20 cellular contexts compared by ENCODE assay signal in the genomic region with DNA sequence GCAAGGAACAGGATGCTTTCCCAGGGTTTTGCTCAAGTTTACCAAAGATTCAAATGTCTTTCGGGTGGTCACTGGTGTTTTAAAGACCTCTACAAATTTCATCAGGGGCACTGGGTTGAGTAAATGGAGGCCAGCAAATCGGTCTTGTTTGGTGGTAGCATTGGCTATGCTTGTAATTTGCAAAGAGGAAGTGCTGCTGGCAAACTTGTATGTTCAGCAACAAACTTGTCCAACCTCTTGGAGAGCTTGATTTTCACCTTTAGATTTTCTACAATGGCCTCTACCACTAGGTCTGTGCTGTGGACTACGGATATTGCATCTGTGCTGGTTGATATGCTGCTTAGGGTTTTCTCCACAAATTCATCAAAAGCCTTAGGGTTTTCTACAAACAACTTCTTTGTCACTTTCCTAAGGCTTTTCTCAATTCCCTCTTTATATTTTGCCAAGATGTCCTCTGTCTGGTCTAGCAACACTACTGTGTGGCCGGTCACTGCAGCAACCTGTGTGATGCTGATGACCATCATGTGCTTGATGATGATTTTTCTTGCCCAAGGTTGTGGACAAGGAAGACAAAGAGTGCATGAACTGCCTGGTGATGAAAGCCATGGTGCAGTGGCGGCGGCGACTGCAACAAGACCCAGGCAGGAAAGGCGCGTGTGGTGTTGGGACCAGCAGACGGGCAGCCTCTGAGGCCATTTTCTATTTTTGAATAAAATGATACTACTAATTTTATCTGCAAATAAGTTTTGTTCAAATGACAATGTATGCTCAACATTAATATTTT.
"Had no signal": no experiment of that assay in that cellular context is flagged by ENCODE, and none has a peak within 500 bp of the region (broad histone marks: within the 10 kb centered on the region; RNA-seq: fewer than 3 reads in every experiment).

No MANE protein-coding gene starts in this region.

- H3K27me3 ChIP-seq: hepatocyte, neutrophil, spleen, testis, tibial nerve, upper lobe of right lung, vagina had no signal

- H3K36me3 ChIP-seq: neutrophil, spleen, tibial nerve, upper lobe of right lung, vagina had no signal

- H3K4me1 ChIP-seq: testis, tibial nerve, upper lobe of right lung had no signal

- H3K4me3 ChIP-seq: hepatocyte, psoas muscle, spleen, testis, tibial nerve, upper lobe of right lung, vagina had no signal

- H3K9me3 ChIP-seq: neutrophil, psoas muscle, spleen, testis, tibial nerve, upper lobe of right lung, vagina had no signal

- DNase-seq: effector CD4-positive, alpha-beta T cell; foreskin melanocyte; head of caudate nucleus; left colon; left ventricle myocardium superior; naive thymus-derived CD4-positive, alpha-beta T cell; nephron progenitor cell; psoas muscle; spleen; stimulated activated CD4-positive, alpha-beta T cell treated with anti-CD3 and anti-CD28 coated beads, Interleukin-15, amount 100 ng/mL, for 24 hours; stimulated activated CD4-positive, alpha-beta T cell treated with anti-CD3 and anti-CD28 coated beads, Interleukin-1b, Interleukin-23, amount 100 ng/mL, for 48 hours; stimulated activated CD4-positive, alpha-beta T cell treated with anti-CD3 and anti-CD28 coated beads, Interleukin-4, amount 100 ng/mL, for 24 hours; testis; upper lobe of right lung had no signal

- H3K4me2 ChIP-seq: hepatocyte had no signal

- H2AFZ ChIP-seq: hepatocyte had no signal

- H3K27ac ChIP-seq: hepatocyte, neutrophil, spleen, testis, tibial nerve, upper lobe of right lung, vagina had no signal

- ATAC-seq: left colon; left ventricle myocardium superior; naive thymus-derived CD4-positive, alpha-beta T cell; sciatic nerve; stimulated activated memory B cell treated with anti-CD40 and anti-IgM and Interleukin-4, amounts not matched to agents 10 μg/mL and 1 μg/mL and 100 μg/mL, for 72 hours; upper lobe of right lung had no signal
